ENCODE assay signal across 1 cellular context in the genomic region with DNA sequence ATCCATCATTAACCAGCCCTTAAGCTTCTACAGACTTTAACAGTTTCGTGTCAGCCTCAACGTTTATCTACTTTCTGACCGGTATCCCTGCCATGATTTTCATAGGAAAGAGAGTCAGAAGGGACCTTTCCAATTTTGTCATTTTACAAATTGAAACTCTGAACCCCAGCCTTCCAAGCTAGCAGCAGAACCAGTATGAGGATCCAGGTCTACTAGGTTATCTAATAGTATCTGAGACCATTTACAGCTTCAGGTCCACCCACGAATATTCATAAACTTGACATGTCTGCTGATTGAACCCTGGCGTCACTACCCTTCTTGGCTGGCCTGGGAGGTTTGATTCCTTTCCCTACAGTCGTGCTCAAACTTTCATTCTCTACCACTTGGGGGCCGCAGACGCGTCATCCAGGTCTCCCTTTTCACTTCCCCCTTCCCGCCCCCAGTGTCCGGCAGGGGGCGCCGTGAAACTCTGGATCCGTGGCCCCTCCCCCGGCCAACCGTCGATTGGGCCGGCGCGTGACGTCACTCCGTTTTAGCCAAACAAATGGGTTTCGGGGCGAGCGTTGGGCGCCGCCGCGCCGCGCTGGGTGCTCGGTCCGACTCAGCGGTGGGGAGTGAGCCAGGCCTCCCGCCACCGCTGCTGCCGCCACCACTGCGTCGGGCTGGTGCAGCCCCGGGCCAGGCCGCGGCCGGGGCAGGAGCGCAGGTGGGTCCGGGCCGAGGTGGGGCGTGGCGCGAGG.
TF ChIP-seq lines count a peak whose summit lies in the region.

A gene with protein sequence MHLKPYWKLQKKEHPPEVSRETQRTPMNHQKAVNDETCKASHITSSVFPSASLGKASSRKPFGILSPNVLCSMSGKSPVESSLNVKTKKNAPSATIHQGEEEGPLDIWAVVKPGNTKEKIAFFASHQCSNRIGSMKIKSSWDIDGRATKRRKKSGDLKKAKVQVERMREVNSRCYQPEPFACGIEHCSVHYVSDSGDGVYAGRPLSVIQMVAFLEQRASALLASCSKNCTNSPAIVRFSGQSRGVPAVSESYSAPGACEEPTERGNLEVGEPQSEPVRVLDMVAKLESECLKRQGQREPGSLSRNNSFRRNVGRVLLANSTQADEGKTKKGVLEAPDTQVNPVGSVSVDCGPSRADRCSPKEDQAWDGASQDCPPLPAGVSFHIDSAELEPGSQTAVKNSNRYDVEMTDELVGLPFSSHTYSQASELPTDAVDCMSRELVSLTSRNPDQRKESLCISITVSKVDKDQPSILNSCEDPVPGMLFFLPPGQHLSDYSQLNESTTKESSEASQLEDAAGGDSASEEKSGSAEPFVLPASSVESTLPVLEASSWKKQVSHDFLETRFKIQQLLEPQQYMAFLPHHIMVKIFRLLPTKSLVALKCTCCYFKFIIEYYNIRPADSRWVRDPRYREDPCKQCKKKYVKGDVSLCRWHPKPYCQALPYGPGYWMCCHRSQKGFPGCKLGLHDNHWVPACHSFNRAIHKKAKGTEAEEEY (plus strand): TSS at position 590 of the 740 bp plus-strand sequence. CDS start 78,970 bp downstream, outside the sequence.

TF ChIP-seq in HepG2, 621 proteins besides CTCF, POLR2A, EP300 and RAD21 (continued from another document and continues in another):
- TF ChIP-seq, protein P1, sequence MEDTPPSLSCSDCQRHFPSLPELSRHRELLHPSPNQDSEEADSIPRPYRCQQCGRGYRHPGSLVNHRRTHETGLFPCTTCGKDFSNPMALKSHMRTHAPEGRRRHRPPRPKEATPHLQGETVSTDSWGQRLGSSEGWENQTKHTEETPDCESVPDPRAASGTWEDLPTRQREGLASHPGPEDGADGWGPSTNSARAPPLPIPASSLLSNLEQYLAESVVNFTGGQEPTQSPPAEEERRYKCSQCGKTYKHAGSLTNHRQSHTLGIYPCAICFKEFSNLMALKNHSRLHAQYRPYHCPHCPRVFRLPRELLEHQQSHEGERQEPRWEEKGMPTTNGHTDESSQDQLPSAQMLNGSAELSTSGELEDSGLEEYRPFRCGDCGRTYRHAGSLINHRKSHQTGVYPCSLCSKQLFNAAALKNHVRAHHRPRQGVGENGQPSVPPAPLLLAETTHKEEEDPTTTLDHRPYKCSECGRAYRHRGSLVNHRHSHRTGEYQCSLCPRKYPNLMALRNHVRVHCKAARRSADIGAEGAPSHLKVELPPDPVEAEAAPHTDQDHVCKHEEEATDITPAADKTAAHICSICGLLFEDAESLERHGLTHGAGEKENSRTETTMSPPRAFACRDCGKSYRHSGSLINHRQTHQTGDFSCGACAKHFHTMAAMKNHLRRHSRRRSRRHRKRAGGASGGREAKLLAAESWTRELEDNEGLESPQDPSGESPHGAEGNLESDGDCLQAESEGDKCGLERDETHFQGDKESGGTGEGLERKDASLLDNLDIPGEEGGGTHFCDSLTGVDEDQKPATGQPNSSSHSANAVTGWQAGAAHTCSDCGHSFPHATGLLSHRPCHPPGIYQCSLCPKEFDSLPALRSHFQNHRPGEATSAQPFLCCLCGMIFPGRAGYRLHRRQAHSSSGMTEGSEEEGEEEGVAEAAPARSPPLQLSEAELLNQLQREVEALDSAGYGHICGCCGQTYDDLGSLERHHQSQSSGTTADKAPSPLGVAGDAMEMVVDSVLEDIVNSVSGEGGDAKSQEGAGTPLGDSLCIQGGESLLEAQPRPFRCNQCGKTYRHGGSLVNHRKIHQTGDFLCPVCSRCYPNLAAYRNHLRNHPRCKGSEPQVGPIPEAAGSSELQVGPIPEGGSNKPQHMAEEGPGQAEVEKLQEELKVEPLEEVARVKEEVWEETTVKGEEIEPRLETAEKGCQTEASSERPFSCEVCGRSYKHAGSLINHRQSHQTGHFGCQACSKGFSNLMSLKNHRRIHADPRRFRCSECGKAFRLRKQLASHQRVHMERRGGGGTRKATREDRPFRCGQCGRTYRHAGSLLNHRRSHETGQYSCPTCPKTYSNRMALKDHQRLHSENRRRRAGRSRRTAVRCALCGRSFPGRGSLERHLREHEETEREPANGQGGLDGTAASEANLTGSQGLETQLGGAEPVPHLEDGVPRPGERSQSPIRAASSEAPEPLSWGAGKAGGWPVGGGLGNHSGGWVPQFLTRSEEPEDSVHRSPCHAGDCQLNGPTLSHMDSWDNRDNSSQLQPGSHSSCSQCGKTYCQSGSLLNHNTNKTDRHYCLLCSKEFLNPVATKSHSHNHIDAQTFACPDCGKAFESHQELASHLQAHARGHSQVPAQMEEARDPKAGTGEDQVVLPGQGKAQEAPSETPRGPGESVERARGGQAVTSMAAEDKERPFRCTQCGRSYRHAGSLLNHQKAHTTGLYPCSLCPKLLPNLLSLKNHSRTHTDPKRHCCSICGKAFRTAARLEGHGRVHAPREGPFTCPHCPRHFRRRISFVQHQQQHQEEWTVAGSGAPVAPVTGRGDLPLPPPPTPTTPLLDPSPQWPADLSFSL (CRISPR knock-in tag; IDR thresholded peaks at IDR 0.05) = no peak
- TF ChIP-seq REL (CRISPR knock-in tag; conservative IDR thresholded peaks at IDR 0.05) (no peak), SATB2 (CRISPR knock-in tag; IDR thresholded peaks at IDR 0.05) (no peak), ZIK1 (CRISPR knock-in tag; IDR thresholded peaks at IDR 0.05; ENCODE audit: borderline replicate concordance, low read depth) (no peak), ZNF788 (CRISPR knock-in tag; IDR thresholded peaks at IDR 0.05; ENCODE audit: borderline replicate concordance) (0 out of 2 replicates have a peak, but pooled peaks have one; percentile 74), FOXK1 (CRISPR knock-in tag; IDR thresholded peaks at IDR 0.05; ENCODE audit: borderline replicate concordance, low read depth) (peak; percentile 72; the same call in 1 of the 2 replicates), SALL1 (CRISPR knock-in tag; IDR thresholded peaks at IDR 0.05) (peak; percentile 87), TMF1 (CRISPR knock-in tag; IDR thresholded peaks at IDR 0.05; ENCODE audit: low read depth) (no peak), HMG20B (CRISPR knock-in tag; conservative IDR thresholded peaks at IDR 0.05) (0 out of 2 replicates have a peak, but pooled peaks have one; percentile 38), GATAD2A (CRISPR knock-in tag; IDR thresholded peaks at IDR 0.05) (peak; percentile 84), ZNF543 (CRISPR knock-in tag; IDR thresholded peaks at IDR 0.05) (no peak), CBX2 (IDR thresholded peaks at IDR 0.05; ENCODE audit: low read depth, low read length) (no peak), CBX2 (CRISPR knock-in tag; IDR thresholded peaks at IDR 0.05; ENCODE audit: low read depth) (no peak), NCOA5 (CRISPR knock-in tag; IDR thresholded peaks at IDR 0.05) (no peak), ATF7 (IDR thresholded peaks at IDR 0.05) (peak; percentile 96), ATF7 (CRISPR knock-in tag; IDR thresholded peaks at IDR 0.05) (peak; percentile 92), ZNF577 (CRISPR knock-in tag; IDR thresholded peaks at IDR 0.05; ENCODE audit: borderline replicate concordance, low read depth) (no peak), ZNF724P (CRISPR knock-in tag; IDR thresholded peaks at IDR 0.05; ENCODE audit: borderline replicate concordance) (no peak; the same call in 1 of the 2 replicates), ZNF75D (CRISPR knock-in tag; IDR thresholded peaks at IDR 0.05; ENCODE audit: borderline replicate concordance) (no peak), ZNF792 (CRISPR knock-in tag; IDR thresholded peaks at IDR 0.05) (peak; percentile 91), SMARCC2 (IDR thresholded peaks at IDR 0.05) (no peak), ZFP36L1 (CRISPR knock-in tag; IDR thresholded peaks at IDR 0.05) (0 out of 2 replicates have a peak, but pooled peaks have one; percentile 24), MIXL1 (CRISPR knock-in tag; IDR thresholded peaks at IDR 0.05) (peak; percentile 65; the same call in 1 of the 2 replicates)
- TF ChIP-seq, protein P2, sequence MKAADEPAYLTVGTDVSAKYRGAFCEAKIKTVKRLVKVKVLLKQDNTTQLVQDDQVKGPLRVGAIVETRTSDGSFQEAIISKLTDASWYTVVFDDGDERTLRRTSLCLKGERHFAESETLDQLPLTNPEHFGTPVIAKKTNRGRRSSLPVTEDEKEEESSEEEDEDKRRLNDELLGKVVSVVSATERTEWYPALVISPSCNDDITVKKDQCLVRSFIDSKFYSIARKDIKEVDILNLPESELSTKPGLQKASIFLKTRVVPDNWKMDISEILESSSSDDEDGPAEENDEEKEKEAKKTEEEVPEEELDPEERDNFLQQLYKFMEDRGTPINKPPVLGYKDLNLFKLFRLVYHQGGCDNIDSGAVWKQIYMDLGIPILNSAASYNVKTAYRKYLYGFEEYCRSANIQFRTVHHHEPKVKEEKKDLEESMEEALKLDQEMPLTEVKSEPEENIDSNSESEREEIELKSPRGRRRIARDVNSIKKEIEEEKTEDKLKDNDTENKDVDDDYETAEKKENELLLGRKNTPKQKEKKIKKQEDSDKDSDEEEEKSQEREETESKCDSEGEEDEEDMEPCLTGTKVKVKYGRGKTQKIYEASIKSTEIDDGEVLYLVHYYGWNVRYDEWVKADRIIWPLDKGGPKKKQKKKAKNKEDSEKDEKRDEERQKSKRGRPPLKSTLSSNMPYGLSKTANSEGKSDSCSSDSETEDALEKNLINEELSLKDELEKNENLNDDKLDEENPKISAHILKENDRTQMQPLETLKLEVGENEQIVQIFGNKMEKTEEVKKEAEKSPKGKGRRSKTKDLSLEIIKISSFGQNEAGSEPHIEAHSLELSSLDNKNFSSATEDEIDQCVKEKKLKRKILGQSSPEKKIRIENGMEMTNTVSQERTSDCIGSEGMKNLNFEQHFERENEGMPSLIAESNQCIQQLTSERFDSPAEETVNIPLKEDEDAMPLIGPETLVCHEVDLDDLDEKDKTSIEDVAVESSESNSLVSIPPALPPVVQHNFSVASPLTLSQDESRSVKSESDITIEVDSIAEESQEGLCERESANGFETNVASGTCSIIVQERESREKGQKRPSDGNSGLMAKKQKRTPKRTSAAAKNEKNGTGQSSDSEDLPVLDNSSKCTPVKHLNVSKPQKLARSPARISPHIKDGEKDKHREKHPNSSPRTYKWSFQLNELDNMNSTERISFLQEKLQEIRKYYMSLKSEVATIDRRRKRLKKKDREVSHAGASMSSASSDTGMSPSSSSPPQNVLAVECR (CRISPR knock-in tag; IDR thresholded peaks at IDR 0.05; ENCODE audit: borderline replicate concordance) = peak; percentile 68; the same call in 1 of the 2 replicates
- TF ChIP-seq, protein P3, sequence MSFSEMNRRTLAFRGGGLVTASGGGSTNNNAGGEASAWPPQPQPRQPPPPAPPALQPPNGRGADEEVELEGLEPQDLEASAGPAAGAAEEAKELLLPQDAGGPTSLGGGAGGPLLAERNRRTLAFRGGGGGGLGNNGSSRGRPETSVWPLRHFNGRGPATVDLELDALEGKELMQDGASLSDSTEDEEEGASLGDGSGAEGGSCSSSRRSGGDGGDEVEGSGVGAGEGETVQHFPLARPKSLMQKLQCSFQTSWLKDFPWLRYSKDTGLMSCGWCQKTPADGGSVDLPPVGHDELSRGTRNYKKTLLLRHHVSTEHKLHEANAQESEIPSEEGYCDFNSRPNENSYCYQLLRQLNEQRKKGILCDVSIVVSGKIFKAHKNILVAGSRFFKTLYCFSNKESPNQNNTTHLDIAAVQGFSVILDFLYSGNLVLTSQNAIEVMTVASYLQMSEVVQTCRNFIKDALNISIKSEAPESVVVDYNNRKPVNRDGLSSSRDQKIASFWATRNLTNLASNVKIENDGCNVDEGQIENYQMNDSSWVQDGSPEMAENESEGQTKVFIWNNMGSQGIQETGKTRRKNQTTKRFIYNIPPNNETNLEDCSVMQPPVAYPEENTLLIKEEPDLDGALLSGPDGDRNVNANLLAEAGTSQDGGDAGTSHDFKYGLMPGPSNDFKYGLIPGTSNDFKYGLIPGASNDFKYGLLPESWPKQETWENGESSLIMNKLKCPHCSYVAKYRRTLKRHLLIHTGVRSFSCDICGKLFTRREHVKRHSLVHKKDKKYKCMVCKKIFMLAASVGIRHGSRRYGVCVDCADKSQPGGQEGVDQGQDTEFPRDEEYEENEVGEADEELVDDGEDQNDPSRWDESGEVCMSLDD (CRISPR knock-in tag; IDR thresholded peaks at IDR 0.05; ENCODE audit: borderline replicate concordance) = peak; percentile 80; the same call in 1 of the 2 replicates
- TF ChIP-seq, protein P4, sequence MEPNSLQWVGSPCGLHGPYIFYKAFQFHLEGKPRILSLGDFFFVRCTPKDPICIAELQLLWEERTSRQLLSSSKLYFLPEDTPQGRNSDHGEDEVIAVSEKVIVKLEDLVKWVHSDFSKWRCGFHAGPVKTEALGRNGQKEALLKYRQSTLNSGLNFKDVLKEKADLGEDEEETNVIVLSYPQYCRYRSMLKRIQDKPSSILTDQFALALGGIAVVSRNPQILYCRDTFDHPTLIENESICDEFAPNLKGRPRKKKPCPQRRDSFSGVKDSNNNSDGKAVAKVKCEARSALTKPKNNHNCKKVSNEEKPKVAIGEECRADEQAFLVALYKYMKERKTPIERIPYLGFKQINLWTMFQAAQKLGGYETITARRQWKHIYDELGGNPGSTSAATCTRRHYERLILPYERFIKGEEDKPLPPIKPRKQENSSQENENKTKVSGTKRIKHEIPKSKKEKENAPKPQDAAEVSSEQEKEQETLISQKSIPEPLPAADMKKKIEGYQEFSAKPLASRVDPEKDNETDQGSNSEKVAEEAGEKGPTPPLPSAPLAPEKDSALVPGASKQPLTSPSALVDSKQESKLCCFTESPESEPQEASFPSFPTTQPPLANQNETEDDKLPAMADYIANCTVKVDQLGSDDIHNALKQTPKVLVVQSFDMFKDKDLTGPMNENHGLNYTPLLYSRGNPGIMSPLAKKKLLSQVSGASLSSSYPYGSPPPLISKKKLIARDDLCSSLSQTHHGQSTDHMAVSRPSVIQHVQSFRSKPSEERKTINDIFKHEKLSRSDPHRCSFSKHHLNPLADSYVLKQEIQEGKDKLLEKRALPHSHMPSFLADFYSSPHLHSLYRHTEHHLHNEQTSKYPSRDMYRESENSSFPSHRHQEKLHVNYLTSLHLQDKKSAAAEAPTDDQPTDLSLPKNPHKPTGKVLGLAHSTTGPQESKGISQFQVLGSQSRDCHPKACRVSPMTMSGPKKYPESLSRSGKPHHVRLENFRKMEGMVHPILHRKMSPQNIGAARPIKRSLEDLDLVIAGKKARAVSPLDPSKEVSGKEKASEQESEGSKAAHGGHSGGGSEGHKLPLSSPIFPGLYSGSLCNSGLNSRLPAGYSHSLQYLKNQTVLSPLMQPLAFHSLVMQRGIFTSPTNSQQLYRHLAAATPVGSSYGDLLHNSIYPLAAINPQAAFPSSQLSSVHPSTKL (CRISPR knock-in tag; IDR thresholded peaks at IDR 0.05) = peak; percentile 70; the same call in 1 of the 2 replicates
- TF ChIP-seq, protein P5, sequence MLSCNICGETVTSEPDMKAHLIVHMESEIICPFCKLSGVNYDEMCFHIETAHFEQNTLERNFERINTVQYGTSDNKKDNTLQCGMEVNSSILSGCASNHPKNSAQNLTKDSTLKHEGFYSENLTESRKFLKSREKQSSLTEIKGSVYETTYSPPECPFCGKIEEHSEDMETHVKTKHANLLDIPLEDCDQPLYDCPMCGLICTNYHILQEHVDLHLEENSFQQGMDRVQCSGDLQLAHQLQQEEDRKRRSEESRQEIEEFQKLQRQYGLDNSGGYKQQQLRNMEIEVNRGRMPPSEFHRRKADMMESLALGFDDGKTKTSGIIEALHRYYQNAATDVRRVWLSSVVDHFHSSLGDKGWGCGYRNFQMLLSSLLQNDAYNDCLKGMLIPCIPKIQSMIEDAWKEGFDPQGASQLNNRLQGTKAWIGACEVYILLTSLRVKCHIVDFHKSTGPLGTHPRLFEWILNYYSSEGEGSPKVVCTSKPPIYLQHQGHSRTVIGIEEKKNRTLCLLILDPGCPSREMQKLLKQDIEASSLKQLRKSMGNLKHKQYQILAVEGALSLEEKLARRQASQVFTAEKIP (CRISPR knock-in tag; IDR thresholded peaks at IDR 0.05; ENCODE audit: borderline replicate concordance) = no peak
- TF ChIP-seq, protein P6, sequence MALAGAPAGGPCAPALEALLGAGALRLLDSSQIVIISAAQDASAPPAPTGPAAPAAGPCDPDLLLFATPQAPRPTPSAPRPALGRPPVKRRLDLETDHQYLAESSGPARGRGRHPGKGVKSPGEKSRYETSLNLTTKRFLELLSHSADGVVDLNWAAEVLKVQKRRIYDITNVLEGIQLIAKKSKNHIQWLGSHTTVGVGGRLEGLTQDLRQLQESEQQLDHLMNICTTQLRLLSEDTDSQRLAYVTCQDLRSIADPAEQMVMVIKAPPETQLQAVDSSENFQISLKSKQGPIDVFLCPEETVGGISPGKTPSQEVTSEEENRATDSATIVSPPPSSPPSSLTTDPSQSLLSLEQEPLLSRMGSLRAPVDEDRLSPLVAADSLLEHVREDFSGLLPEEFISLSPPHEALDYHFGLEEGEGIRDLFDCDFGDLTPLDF (CRISPR knock-in tag; IDR thresholded peaks at IDR 0.05) = peak; percentile 48; the same call in 1 of the 2 replicates
